Comparison of ENCODE assay signal across 10 cellular contexts in genomic region chr4:181821039-181822004, GRCh38.
DNase-seq lines count a peak whose midpoint lies in the region; ATAC-seq and TF ChIP-seq lines count a peak whose summit lies in the region.
"Had no signal": no experiment of that assay in that cellular context is flagged by ENCODE, and none has a peak within 500 bp of the region (broad histone marks: within the 10 kb centered on the region; RNA-seq: fewer than 3 reads in every experiment).

No MANE protein-coding gene starts in this region.

- H3K4me2 ChIP-seq in osteoblast (ENCODE audit: insufficient read depth, low read length) = peak overlapping the region; percentile 63

- DNase-seq in NCI-H1092 (lab: John Stamatoyannopoulos, UW) = peak; percentile 41
- no peak for DNase-seq in body of pancreas
- DNase-seq in osteoblast (ENCODE audit: insufficient read length, low spot score, missing footprints) = no peak
- no peak for DNase-seq in pons (ENCODE audit: low spot score)
- DNase-seq: activated T-cell treated with anti-CD3 and anti-CD28 coated beads, Interleukin-2, amount 50 U/mL, for 72 hours; dorsolateral prefrontal cortex had no signal

- H3K9me3 ChIP-seq in body of pancreas (no peaks in the 10 kb centered on the region), osteoblast (ENCODE audit: low read depth, low read length) (no peaks in the 10 kb centered on the region)

- H3K27ac ChIP-seq in body of pancreas = no peak overlapping the region
- no peak overlapping the region for H3K27ac ChIP-seq in osteoblast (ENCODE audit: low read depth, low read length)
- H3K27ac ChIP-seq: dorsolateral prefrontal cortex had no signal

- H3K4me1 ChIP-seq in body of pancreas (peaks cover 21% of the 10 kb centered on the region), osteoblast (ENCODE audit: insufficient read depth, low read length) (peaks cover 4% of the 10 kb centered on the region)

- ATAC-seq in GM19463 (IDR thresholded peaks at IDR 0.05; ENCODE audit: unreplicated experiment) (peak; percentile 74), body of pancreas (peak; percentile 24), GM18505 (IDR thresholded peaks at IDR 0.05; ENCODE audit: unreplicated experiment) (no peak), HG03457 (IDR thresholded peaks at IDR 0.05; ENCODE audit: unreplicated experiment) (no peak), GM19467 (IDR thresholded peaks at IDR 0.05; ENCODE audit: unreplicated experiment) (no peak)
- ATAC-seq: activated T-cell treated with anti-CD3 and anti-CD28 coated beads, Interleukin-2, amount 50 U/mL, for 72 hours had no signal

- H3K4me3 ChIP-seq in body of pancreas (no peak overlapping the region), osteoblast (ENCODE audit: insufficient read depth, low read length) (peak overlapping the region; percentile 1)
- H3K4me3 ChIP-seq: dorsolateral prefrontal cortex had no signal

- H2AFZ ChIP-seq in osteoblast (ENCODE audit: low read length) = peak overlapping the region; percentile 1

- no peaks in the 10 kb centered on the region for H3K79me2 ChIP-seq in osteoblast (ENCODE audit: insufficient read depth, low read length)

- no peak for TF ChIP-seq POLR2A in body of pancreas (IDR thresholded peaks at IDR 0.05)
- TF ChIP-seq POLR2A in GM18505 (IDR thresholded peaks at IDR 0.05; ENCODE audit: borderline replicate concordance, extremely low read depth, insufficient read depth, insufficient read length) = no peak

- H4K20me1 ChIP-seq in osteoblast (ENCODE audit: insufficient read depth, low read length) = no peaks in the 10 kb centered on the region

- TF ChIP-seq CTCF in body of pancreas (IDR thresholded peaks at IDR 0.05) (no peak), osteoblast (IDR thresholded peaks at IDR 0.05; ENCODE audit: extremely low read depth, low read depth, low read length) (no peak)

- H3K27me3 ChIP-seq in body of pancreas (no peaks in the 10 kb centered on the region), osteoblast (ENCODE audit: insufficient read depth, low read length) (no peaks in the 10 kb centered on the region)

- intact Hi-C loops in body of pancreas (cut with DNase I) = no loop called here

- 37 to 43% methylated on average over 11 of the region's 11 CpGs for WGBS in body of pancreas, 2 donors

- H3K36me3 ChIP-seq in body of pancreas (replicated peaks in 1 of 2; ENCODE audit: insufficient read depth in 1 of 2, low read depth in 2 of 2) (no peaks in the 10 kb centered on the region), osteoblast (ENCODE audit: insufficient read depth, low read length) (no peaks in the 10 kb centered on the region)

Comparison
In these comparisons a context has a peak if more than half of its experiments do, and no peak if none do; other contexts are left out.
1. ATAC-seq: peak in GM19463 (single experiment) and body of pancreas (single experiment); none in GM18505 (single experiment), HG03457 (single experiment) and GM19467 (single experiment).